ENCODE assay signal across 34 cellular contexts in genomic region chr12:117901631-117902030, GRCh38.
"Had no signal": no experiment of that assay in that cellular context is flagged by ENCODE, and none has a peak within 500 bp of the region (broad histone marks: within the 10 kb centered on the region; RNA-seq: fewer than 3 reads in every experiment).

No MANE protein-coding gene starts in this region.

- H3K27me3 ChIP-seq: adrenal gland, body of pancreas, brain microvascular endothelial cell, breast epithelium had no signal

- DNase-seq: activated B cell treated with CpG ODN at 0.5 μM for 24 hours; activated CD4-positive, alpha-beta memory T cell treated with anti-CD3 and anti-CD28 coated beads for 36 hours; activated CD4-positive, alpha-beta T cell treated with anti-CD3 and anti-CD28 coated beads for 4 hours; activated CD4-positive, alpha-beta T cell treated with anti-CD3 and anti-CD28 coated beads, Interleukin-2, amount 10 ng/mL, durations not matched to agents 24 days and 14 days; activated CD4-positive, alpha-beta T cell treated with anti-CD3 and anti-CD28 coated beads, Interleukin-2, amount 50 U/mL, for 1 hour; activated CD4-positive, alpha-beta T cell treated with anti-CD3 and anti-CD28 coated beads, Interleukin-2, amount 50 U/mL, for 4 hours; activated CD4-positive, CD25-positive, alpha-beta regulatory T cell treated with anti-CD3 and anti-CD28 coated beads, Interleukin-2, amount 50 U/mL, for 72 hours; activated CD8-positive, alpha-beta memory T cell treated with anti-CD3 and anti-CD28 coated beads, Interleukin-2, amount 50 U/mL, for 4 hours; activated CD8-positive, alpha-beta T cell treated with anti-CD3 and anti-CD28 coated beads for 36 hours; activated effector memory CD4-positive, alpha-beta T cell treated with anti-CD3 and anti-CD28 coated beads, Interleukin-2, amount 50 U/mL, for 16 hours; activated gamma-delta T cell treated with Interleukin-2 at 50 U/mL for 16 hours; activated naive CD4-positive, alpha-beta T cell; activated naive CD4-positive, alpha-beta T cell treated with anti-CD3 and anti-CD28 coated beads for 36 hours; activated naive CD4-positive, alpha-beta T cell treated with anti-CD3 and anti-CD28 coated beads, Interleukin-2, amount 50 U/mL, for 16 hours; activated naive CD8-positive, alpha-beta T cell treated with anti-CD3 and anti-CD28 coated beads for 36 hours; activated T-cell treated with anti-CD3 and anti-CD28 coated beads for 4 hours; activated T-cell treated with anti-CD3 and anti-CD28 coated beads, Interleukin-2, amount 50 U/mL, for 1 hour; activated T-cell treated with anti-CD3 and anti-CD28 coated beads, Interleukin-2, amount 50 U/mL, for 4 hours; activated T-cell treated with anti-CD3 and anti-CD28 coated beads, Interleukin-2, amount 50 U/mL, for 72 hours; adrenal gland; amniotic stem cell; aorta; body of pancreas; brain microvascular endothelial cell; central memory CD4-positive, alpha-beta T cell; T-cell; T-helper 2 cell; T-helper 9 cell had no signal

- H3K9me3 ChIP-seq: adrenal gland, body of pancreas had no signal

- H3K27ac Mint-ChIP-seq: activated B cell treated with CpG ODN at 0.5 μM for 24 hours; activated CD4-positive, alpha-beta memory T cell treated with anti-CD3 and anti-CD28 coated beads for 36 hours; activated CD4-positive, alpha-beta T cell treated with anti-CD3 and anti-CD28 coated beads, Interleukin-2, amount 10 ng/mL, durations not matched to agents 24 days and 14 days; activated CD8-positive, alpha-beta T cell treated with anti-CD3 and anti-CD28 coated beads for 36 hours; activated naive CD4-positive, alpha-beta T cell treated with anti-CD3 and anti-CD28 coated beads for 36 hours; activated naive CD4-positive, alpha-beta T cell treated with anti-CD3 and anti-CD28 coated beads, Interleukin-2, amount 50 U/mL, for 72 hours; activated naive CD8-positive, alpha-beta T cell treated with anti-CD3 and anti-CD28 coated beads for 36 hours; activated T-cell treated with anti-CD3 and anti-CD28 coated beads, Interleukin-2, amount 50 U/mL, for 72 hours; activated T-helper 1 cell treated with anti-CD3 and anti-CD28 coated beads, Interleukin-12 subunit alpha, Interleukin-12 subunit beta, Interleukin-2, Interleukin-4 antibody, amounts not matched to agents 30 ng/mL and 10 ng/mL and 1 ng/mL, durations not matched to agents 14 hours and 24 hours and 36 hours; activated T-helper 17 cell treated with anti-CD3 and anti-CD28 coated beads, Interleukin-2, amount 50 U/mL, for 72 hours; T-cell; T-helper 2 cell treated with Interferon-gamma antibody and Interleukin-4, amounts not matched to agents 5 μg/mL and 100 μg/mL, for 36 hours had no signal

- H3K4me3 ChIP-seq: adrenal gland, body of pancreas, breast epithelium had no signal

- H3K36me3 Mint-ChIP-seq: activated CD4-positive, alpha-beta memory T cell treated with anti-CD3 and anti-CD28 coated beads for 36 hours; activated naive CD4-positive, alpha-beta T cell treated with anti-CD3 and anti-CD28 coated beads, Interleukin-2, amount 50 U/mL, for 72 hours; activated naive CD8-positive, alpha-beta T cell treated with anti-CD3 and anti-CD28 coated beads for 36 hours had no signal

- H3K36me3 ChIP-seq: adrenal gland, brain microvascular endothelial cell, breast epithelium had no signal

- H3K4me3 Mint-ChIP-seq: activated B cell treated with CpG ODN at 0.5 μM for 24 hours; activated CD4-positive, alpha-beta memory T cell treated with anti-CD3 and anti-CD28 coated beads for 36 hours; activated CD4-positive, alpha-beta T cell treated with anti-CD3 and anti-CD28 coated beads, Interleukin-2, amount 10 ng/mL, durations not matched to agents 24 days and 14 days; activated CD8-positive, alpha-beta T cell treated with anti-CD3 and anti-CD28 coated beads for 36 hours; activated naive CD4-positive, alpha-beta T cell treated with anti-CD3 and anti-CD28 coated beads for 36 hours; activated naive CD8-positive, alpha-beta T cell treated with anti-CD3 and anti-CD28 coated beads for 36 hours; activated T-cell treated with anti-CD3 and anti-CD28 coated beads, Interleukin-2, amount 50 U/mL, for 4 hours; activated T-cell treated with anti-CD3 and anti-CD28 coated beads, Interleukin-2, amount 50 U/mL, for 72 hours; activated T-helper 1 cell treated with anti-CD3 and anti-CD28 coated beads, Interleukin-12 subunit alpha, Interleukin-12 subunit beta, Interleukin-2, Interleukin-4 antibody, amounts not matched to agents 30 ng/mL and 10 ng/mL and 1 ng/mL, durations not matched to agents 14 hours and 24 hours and 36 hours; activated T-helper 17 cell treated with anti-CD3 and anti-CD28 coated beads, Interleukin-2, amount 50 U/mL, for 72 hours; T-cell; T-helper 2 cell treated with Interferon-gamma antibody and Interleukin-4, amounts not matched to agents 5 μg/mL and 100 μg/mL, for 36 hours had no signal

- H3K4me1 ChIP-seq: adrenal gland, body of pancreas, breast epithelium had no signal

- ATAC-seq: activated CD8-positive, alpha-beta T cell treated with anti-CD3 and anti-CD28 coated beads for 36 hours; activated naive CD4-positive, alpha-beta T cell treated with anti-CD3 and anti-CD28 coated beads, Interleukin-2, amount 50 U/mL, for 72 hours; activated T-cell treated with anti-CD3 and anti-CD28 coated beads, Interleukin-2, amount 50 U/mL, for 4 hours; activated T-cell treated with anti-CD3 and anti-CD28 coated beads, Interleukin-2, amount 50 U/mL, for 72 hours; activated T-helper 17 cell treated with anti-CD3 and anti-CD28 coated beads, Interleukin-2, amount 50 U/mL, for 72 hours; body of pancreas; T-cell had no signal

- H3K27ac ChIP-seq: adrenal gland, body of pancreas, brain microvascular endothelial cell, breast epithelium, VCaP had no signal

- H3K4me1 Mint-ChIP-seq: activated B cell treated with CpG ODN at 0.5 μM for 24 hours; activated CD4-positive, alpha-beta T cell treated with anti-CD3 and anti-CD28 coated beads, Interleukin-2, amount 10 ng/mL, durations not matched to agents 24 days and 14 days; activated naive CD8-positive, alpha-beta T cell treated with anti-CD3 and anti-CD28 coated beads for 36 hours; T-cell had no signal

- H3K27me3 Mint-ChIP-seq: activated CD4-positive, alpha-beta memory T cell treated with anti-CD3 and anti-CD28 coated beads for 36 hours; activated CD4-positive, alpha-beta T cell treated with anti-CD3 and anti-CD28 coated beads, Interleukin-2, amount 10 ng/mL, durations not matched to agents 24 days and 14 days; activated CD8-positive, alpha-beta T cell treated with anti-CD3 and anti-CD28 coated beads for 36 hours had no signal
